In the genomic region with DNA sequence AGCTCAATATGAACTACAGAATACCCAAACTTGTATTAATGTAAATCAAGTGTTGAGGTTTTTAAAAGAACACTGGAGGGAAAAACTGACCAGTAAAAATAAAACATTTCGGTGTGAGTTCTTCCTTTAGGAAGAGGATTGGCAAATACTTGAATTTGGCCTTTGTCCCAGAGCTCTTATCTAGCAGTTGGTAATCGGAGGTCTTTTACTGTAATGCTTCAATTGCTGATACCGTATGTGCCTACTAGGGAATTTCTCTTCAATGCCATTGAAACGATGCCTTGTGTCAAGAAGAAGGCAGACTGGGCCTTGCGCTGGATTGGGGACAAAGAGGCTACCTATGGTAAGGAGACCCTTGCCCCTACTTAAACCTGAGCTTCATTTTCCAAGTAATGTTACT, we compare ENCODE assay signal across 1 cellular context.
TF ChIP-seq lines count a peak whose summit lies in the region.

No MANE protein-coding gene starts in this region.

TF ChIP-seq in K562, 482 proteins besides CTCF, POLR2A, EP300 and RAD21:
- no peak for TF ChIP-seq FOXA3 (CRISPR knock-in tag; conservative IDR thresholded peaks at IDR 0.05 in 1 of 2, IDR thresholded peaks at IDR 0.05 in 1 of 2)
- no peak for TF ChIP-seq KLF13 (tag; IDR thresholded peaks at IDR 0.05; ENCODE audit: borderline replicate concordance, low read depth)
- no peak for TF ChIP-seq MCM7 (IDR thresholded peaks at IDR 0.05)
- TF ChIP-seq PCBP1 (IDR thresholded peaks at IDR 0.05; ENCODE audit: low read depth, low read length, poor library complexity, severe bottlenecking): no peak
- TF ChIP-seq TOE1 (IDR thresholded peaks at IDR 0.05; ENCODE audit: borderline replicate concordance): no peak
- TF ChIP-seq TOE1 (CRISPR knock-in tag; IDR thresholded peaks at IDR 0.05; ENCODE audit: borderline replicate concordance, low read depth): no peak
- TF ChIP-seq, protein P1, sequence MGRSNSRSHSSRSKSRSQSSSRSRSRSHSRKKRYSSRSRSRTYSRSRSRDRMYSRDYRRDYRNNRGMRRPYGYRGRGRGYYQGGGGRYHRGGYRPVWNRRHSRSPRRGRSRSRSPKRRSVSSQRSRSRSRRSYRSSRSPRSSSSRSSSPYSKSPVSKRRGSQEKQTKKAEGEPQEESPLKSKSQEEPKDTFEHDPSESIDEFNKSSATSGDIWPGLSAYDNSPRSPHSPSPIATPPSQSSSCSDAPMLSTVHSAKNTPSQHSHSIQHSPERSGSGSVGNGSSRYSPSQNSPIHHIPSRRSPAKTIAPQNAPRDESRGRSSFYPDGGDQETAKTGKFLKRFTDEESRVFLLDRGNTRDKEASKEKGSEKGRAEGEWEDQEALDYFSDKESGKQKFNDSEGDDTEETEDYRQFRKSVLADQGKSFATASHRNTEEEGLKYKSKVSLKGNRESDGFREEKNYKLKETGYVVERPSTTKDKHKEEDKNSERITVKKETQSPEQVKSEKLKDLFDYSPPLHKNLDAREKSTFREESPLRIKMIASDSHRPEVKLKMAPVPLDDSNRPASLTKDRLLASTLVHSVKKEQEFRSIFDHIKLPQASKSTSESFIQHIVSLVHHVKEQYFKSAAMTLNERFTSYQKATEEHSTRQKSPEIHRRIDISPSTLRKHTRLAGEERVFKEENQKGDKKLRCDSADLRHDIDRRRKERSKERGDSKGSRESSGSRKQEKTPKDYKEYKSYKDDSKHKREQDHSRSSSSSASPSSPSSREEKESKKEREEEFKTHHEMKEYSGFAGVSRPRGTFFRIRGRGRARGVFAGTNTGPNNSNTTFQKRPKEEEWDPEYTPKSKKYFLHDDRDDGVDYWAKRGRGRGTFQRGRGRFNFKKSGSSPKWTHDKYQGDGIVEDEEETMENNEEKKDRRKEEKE (IDR thresholded peaks at IDR 0.05; ENCODE audit: borderline replicate concordance in 1 of 2, control insufficient read depth in 1 of 2, low read depth in 2 of 2, low read length in 1 of 2): 0 out of 4 replicates have a peak, but pooled peaks of 1 of the 2 experiments have one; percentile 52
- TF ChIP-seq RBBP5 (IDR thresholded peaks at IDR 0.05; ENCODE audit: borderline replicate concordance, insufficient read depth, low read length, poor library complexity, severe bottlenecking): no peak
- TF ChIP-seq HNRNPLL (IDR thresholded peaks at IDR 0.05; ENCODE audit: low read depth, low read length, poor library complexity, severe bottlenecking): no peak
- TF ChIP-seq JUNB (CRISPR knock-in tag; conservative IDR thresholded peaks at IDR 0.05): no peak
- TF ChIP-seq ZNF75A (CRISPR knock-in tag; IDR thresholded peaks at IDR 0.05): no peak
- TF ChIP-seq SMARCC2 (IDR thresholded peaks at IDR 0.05; ENCODE audit: low read depth): no peak
- TF ChIP-seq SMARCB1 (IDR thresholded peaks at IDR 0.05; ENCODE audit: insufficient read length, low read depth): no peak
- TF ChIP-seq, protein P2, sequence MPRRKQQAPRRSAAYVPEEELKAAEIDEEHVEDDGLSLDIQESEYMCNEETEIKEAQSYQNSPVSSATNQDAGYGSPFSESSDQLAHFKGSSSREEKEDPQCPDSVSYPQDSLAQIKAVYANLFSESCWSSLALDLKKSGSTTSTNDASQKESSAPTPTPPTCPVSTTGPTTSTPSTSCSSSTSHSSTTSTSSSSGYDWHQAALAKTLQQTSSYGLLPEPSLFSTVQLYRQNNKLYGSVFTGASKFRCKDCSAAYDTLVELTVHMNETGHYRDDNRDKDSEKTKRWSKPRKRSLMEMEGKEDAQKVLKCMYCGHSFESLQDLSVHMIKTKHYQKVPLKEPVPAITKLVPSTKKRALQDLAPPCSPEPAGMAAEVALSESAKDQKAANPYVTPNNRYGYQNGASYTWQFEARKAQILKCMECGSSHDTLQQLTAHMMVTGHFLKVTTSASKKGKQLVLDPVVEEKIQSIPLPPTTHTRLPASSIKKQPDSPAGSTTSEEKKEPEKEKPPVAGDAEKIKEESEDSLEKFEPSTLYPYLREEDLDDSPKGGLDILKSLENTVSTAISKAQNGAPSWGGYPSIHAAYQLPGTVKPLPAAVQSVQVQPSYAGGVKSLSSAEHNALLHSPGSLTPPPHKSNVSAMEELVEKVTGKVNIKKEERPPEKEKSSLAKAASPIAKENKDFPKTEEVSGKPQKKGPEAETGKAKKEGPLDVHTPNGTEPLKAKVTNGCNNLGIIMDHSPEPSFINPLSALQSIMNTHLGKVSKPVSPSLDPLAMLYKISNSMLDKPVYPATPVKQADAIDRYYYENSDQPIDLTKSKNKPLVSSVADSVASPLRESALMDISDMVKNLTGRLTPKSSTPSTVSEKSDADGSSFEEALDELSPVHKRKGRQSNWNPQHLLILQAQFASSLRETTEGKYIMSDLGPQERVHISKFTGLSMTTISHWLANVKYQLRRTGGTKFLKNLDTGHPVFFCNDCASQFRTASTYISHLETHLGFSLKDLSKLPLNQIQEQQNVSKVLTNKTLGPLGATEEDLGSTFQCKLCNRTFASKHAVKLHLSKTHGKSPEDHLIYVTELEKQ (CRISPR knock-in tag; IDR thresholded peaks at IDR 0.05): no peak
- TF ChIP-seq CBX2 (IDR thresholded peaks at IDR 0.05; ENCODE audit: insufficient read depth, low read length, poor library complexity, severe bottlenecking): no peak
- TF ChIP-seq, protein P3, sequence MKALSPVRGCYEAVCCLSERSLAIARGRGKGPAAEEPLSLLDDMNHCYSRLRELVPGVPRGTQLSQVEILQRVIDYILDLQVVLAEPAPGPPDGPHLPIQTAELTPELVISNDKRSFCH (CRISPR knock-in tag; IDR thresholded peaks at IDR 0.05): no peak
- TF ChIP-seq, protein P3 (tag; IDR thresholded peaks at IDR 0.05): no peak
- TF ChIP-seq ZNF263 (CRISPR knock-in tag; IDR thresholded peaks at IDR 0.05; ENCODE audit: borderline replicate concordance): no peak
- no peak for TF ChIP-seq CAMTA2 (CRISPR knock-in tag; conservative IDR thresholded peaks at IDR 0.05)
- no peak for TF ChIP-seq GABPA (tag; conservative IDR thresholded peaks at IDR 0.05; ENCODE audit: low read depth)
- TF ChIP-seq NFATC3 (IDR thresholded peaks at IDR 0.05): no peak
- TF ChIP-seq CCNT2 (IDR thresholded peaks at IDR 0.05; ENCODE audit: borderline replicate concordance, extremely low read depth, insufficient read length, low read depth, low read length): no peak
- TF ChIP-seq SUPT5H (IDR thresholded peaks at IDR 0.05): 0 out of 2 replicates have a peak, but pooled peaks have one; percentile 20
- TF ChIP-seq TBL1XR1 (IDR thresholded peaks at IDR 0.05; ENCODE audit: low read length in 2 of 2): no peak
- no peak for TF ChIP-seq ETV1 (tag; conservative IDR thresholded peaks at IDR 0.05; ENCODE audit: low read depth)
- TF ChIP-seq, protein P4, sequence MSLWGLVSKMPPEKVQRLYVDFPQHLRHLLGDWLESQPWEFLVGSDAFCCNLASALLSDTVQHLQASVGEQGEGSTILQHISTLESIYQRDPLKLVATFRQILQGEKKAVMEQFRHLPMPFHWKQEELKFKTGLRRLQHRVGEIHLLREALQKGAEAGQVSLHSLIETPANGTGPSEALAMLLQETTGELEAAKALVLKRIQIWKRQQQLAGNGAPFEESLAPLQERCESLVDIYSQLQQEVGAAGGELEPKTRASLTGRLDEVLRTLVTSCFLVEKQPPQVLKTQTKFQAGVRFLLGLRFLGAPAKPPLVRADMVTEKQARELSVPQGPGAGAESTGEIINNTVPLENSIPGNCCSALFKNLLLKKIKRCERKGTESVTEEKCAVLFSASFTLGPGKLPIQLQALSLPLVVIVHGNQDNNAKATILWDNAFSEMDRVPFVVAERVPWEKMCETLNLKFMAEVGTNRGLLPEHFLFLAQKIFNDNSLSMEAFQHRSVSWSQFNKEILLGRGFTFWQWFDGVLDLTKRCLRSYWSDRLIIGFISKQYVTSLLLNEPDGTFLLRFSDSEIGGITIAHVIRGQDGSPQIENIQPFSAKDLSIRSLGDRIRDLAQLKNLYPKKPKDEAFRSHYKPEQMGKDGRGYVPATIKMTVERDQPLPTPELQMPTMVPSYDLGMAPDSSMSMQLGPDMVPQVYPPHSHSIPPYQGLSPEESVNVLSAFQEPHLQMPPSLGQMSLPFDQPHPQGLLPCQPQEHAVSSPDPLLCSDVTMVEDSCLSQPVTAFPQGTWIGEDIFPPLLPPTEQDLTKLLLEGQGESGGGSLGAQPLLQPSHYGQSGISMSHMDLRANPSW (CRISPR knock-in tag; IDR thresholded peaks at IDR 0.05): no peak
- TF ChIP-seq PPARD (CRISPR knock-in tag; IDR thresholded peaks at IDR 0.05): no peak
- peak; percentile 18 for TF ChIP-seq EWSR1 (IDR thresholded peaks at IDR 0.05; ENCODE audit: borderline replicate concordance, low read depth, partially characterized antibody)
TF ChIP-seq in K562: peak in this region for 3.
